Comparison of ENCODE assay signal across 29 cellular contexts in genomic region chr5:158458086-158458485, GRCh38.
"Had no signal": no experiment of that assay in that cellular context is flagged by ENCODE, and none has a peak within 500 bp of the region (broad histone marks: within the 10 kb centered on the region; RNA-seq: fewer than 3 reads in every experiment).

No MANE protein-coding gene starts in this region.

- ATAC-seq: activated CD4-positive, CD25-positive, alpha-beta regulatory T cell treated with anti-CD3 and anti-CD28 coated beads, Interleukin-2, amount 50 U/mL, for 24 hours; activated CD8-positive, alpha-beta T cell treated with anti-CD3 and anti-CD28 coated beads for 36 hours; activated T-cell treated with anti-CD3 and anti-CD28 coated beads, Interleukin-2, amount 50 U/mL, for 4 hours; activated T-helper 17 cell treated with anti-CD3 and anti-CD28 coated beads, Interleukin-2, amount 50 U/mL, for 72 hours; body of pancreas; effector memory CD8-positive, alpha-beta T cell; foreskin keratinocyte; gastrocnemius medialis; T-helper 17 cell had no signal

- H3K4me3 ChIP-seq: body of pancreas, esophagus muscularis mucosa, gastrocnemius medialis had no signal

- DNase-seq: activated B cell treated with CpG ODN at 0.5 μM for 24 hours; activated CD4-positive, alpha-beta T cell treated with anti-CD3 and anti-CD28 coated beads for 48 hours; activated CD4-positive, alpha-beta T cell treated with anti-CD3 and anti-CD28 coated beads, Interleukin-2, amount 50 U/mL, for 1 hour; activated CD4-positive, alpha-beta T cell treated with anti-CD3 and anti-CD28 coated beads, Interleukin-2, amount 50 U/mL, for 48 hours; activated CD8-positive, alpha-beta memory T cell treated with anti-CD3 and anti-CD28 coated beads for 24 hours; activated CD8-positive, alpha-beta T cell treated with anti-CD3 and anti-CD28 coated beads for 36 hours; activated effector memory CD4-positive, alpha-beta T cell treated with Interleukin-2 at 50 U/mL for 16 hours; activated gamma-delta T cell treated with Interleukin-2 at 50 U/mL for 16 hours; activated naive CD4-positive, alpha-beta T cell treated with anti-CD3 and anti-CD28 coated beads, Interleukin-2, amount 50 U/mL, for 16 hours; activated naive CD4-positive, alpha-beta T cell treated with Interleukin-2 at 50 U/mL for 16 hours; activated T-cell treated with anti-CD3 and anti-CD28 coated beads, Interleukin-2, amount 50 U/mL, for 4 hours; amniotic stem cell; anterior cingulate cortex; body of pancreas; caudate nucleus; cortex of kidney; dermis blood vessel endothelial cell; effector CD4-positive, alpha-beta T cell; effector memory CD8-positive, alpha-beta T cell; erythroblast; foreskin keratinocyte; gastrocnemius medialis; T-helper 1 cell; T-helper 17 cell; T1000; WERI-Rb-1 had no signal

- H3K36me3 ChIP-seq: esophagus muscularis mucosa, gastrocnemius medialis, WERI-Rb-1 had no signal

- H3K9me3 ChIP-seq: body of pancreas, esophagus muscularis mucosa, gastrocnemius medialis had no signal

- H3K4me1 ChIP-seq: foreskin keratinocyte had no signal

- H3K27me3 ChIP-seq: body of pancreas, esophagus muscularis mucosa, foreskin keratinocyte, gastrocnemius medialis had no signal

- H3K27ac ChIP-seq: body of pancreas, esophagus muscularis mucosa, foreskin keratinocyte, gastrocnemius medialis, WERI-Rb-1 had no signal
